9 cellular contexts compared by ENCODE assay signal in genomic region chr20:16729080-16729479, GRCh38. TPM values are rescaled to one million over a fixed set of nuclear protein-coding genes. Genes with fewer than 3 reads are reported as not detected.
A peak's percentile ranks its signal among the peaks of the same experiment; 100 is the strongest.
DNase-seq lines count a peak whose midpoint lies in the region; ATAC-seq, FAIRE-seq and TF ChIP-seq lines count a peak whose summit lies in the region.
"Had no signal": no experiment of that assay in that cellular context is flagged by ENCODE, and none has a peak within 500 bp of the region (broad histone marks: within the 10 kb centered on the region; RNA-seq: fewer than 3 reads in every experiment).

No MANE protein-coding gene starts in this region.

- H3K36me3 ChIP-seq in HUES64 (ENCODE audit: insufficient read depth, low read length) (peaks cover 27% of the 10 kb centered on the region), breast epithelium (no peaks in the 10 kb centered on the region)
- H3K36me3 ChIP-seq in naive thymus-derived CD4-positive, alpha-beta T cell (ENCODE audit: control insufficient read depth in 2 of 3, insufficient read depth in 3 of 3, low read length in 3 of 3): peaks cover 0 to 19% (median 6%) of the 10 kb centered on the region in 3 experiments

- H3K9me3 Mint-ChIP-seq in naive thymus-derived CD4-positive, alpha-beta T cell: peaks cover 0 to 10% (median 1%) of the 10 kb centered on the region in 11 donors

- peak overlapping the region; percentile 95 for H3K4me3 ChIP-seq in A549
- H3K4me3 ChIP-seq in HUES64 (ENCODE audit: low read length): peak overlapping the region; percentile 91
- peak overlapping the region; percentile 84 to 100 (median 90) for H3K4me3 ChIP-seq in breast epithelium
- H3K4me3 ChIP-seq in naive thymus-derived CD4-positive, alpha-beta T cell (ENCODE audit: low read length): peak overlapping the region; percentile 93

- H3K27ac Mint-ChIP-seq in naive thymus-derived CD4-positive, alpha-beta T cell: peak overlapping the region; percentile 98 to 100 (median 100)

- H3K27ac ChIP-seq in A549 (peak overlapping the region; percentile 86 to 89), HUES64 (ENCODE audit: low read depth, low read length) (peak overlapping the region; percentile 77; the same call in 1 of the 2 replicates), breast epithelium (peak overlapping the region; percentile 89 to 92)
- peak overlapping the region; percentile 94 for H3K27ac ChIP-seq in naive thymus-derived CD4-positive, alpha-beta T cell (ENCODE audit: low read depth, low read length)

- peaks cover 24% of the 10 kb centered on the region for H3K27me3 ChIP-seq in HUES64 (ENCODE audit: insufficient read depth, low read length)
- H3K27me3 ChIP-seq in breast epithelium: no peaks in the 10 kb centered on the region
- no peaks in the 10 kb centered on the region for H3K27me3 ChIP-seq in naive thymus-derived CD4-positive, alpha-beta T cell (ENCODE audit: control insufficient read depth in 2 of 2, insufficient read depth in 2 of 2, low read length in 2 of 2)

- CTCF ChIA-PET in A549 (lab: Yijun Ruan, JAX): interaction anchor here (0.7 to 1.2 kb wide), 3 partner anchors 11 to 32 kb away, joined by 3 to 5 read pairs (median 4); no protein-coding TSS in a partner anchor
- CTCF ChIA-PET in naive thymus-derived CD4-positive, alpha-beta T cell (lab: Charles Lee): interaction anchor here (0.6 kb wide), 1 partner anchor 1587 kb away, joined by 3 read pairs; no protein-coding TSS in a partner anchor

- peaks cover 32 to 53% (median 49%) of the 10 kb centered on the region in 7 donors for H3K4me1 Mint-ChIP-seq in naive thymus-derived CD4-positive, alpha-beta T cell

- TF ChIP-seq POLR2A in A549 (IDR thresholded peaks at IDR 0.05; ENCODE audit: low read length): no peak
- no peak for TF ChIP-seq POLR2A in breast epithelium (IDR thresholded peaks at IDR 0.05)

- peaks cover 5 to 34% (median 18%) of the 10 kb centered on the region in 5 donors for H3K36me3 Mint-ChIP-seq in naive thymus-derived CD4-positive, alpha-beta T cell

- H3K4me2 ChIP-seq in A549: peak overlapping the region; percentile 95

- WGBS in A549 (ENCODE audit: missing lambda C conversion rate): 88% methylated on average over 1 of the region's 1 CpG
- 87% methylated on average over 1 of the region's 1 CpG for WGBS in HUES64

- no peak overlapping the region; the same call in 1 of the 2 replicates for H3K9ac ChIP-seq in HUES64 (ENCODE audit: low read depth, low read length)

- ATAC-seq in A549 (no peak), GM21528 (IDR thresholded peaks at IDR 0.05; ENCODE audit: low FRiP score, unreplicated experiment) (no peak), GM19351 (IDR thresholded peaks at IDR 0.05; ENCODE audit: unreplicated experiment) (no peak)
- ATAC-seq in naive thymus-derived CD4-positive, alpha-beta T cell: no peak

- POLR2A ChIA-PET in A549 (lab: Yijun Ruan, JAX): interaction anchor here (1.3 kb wide), 1 partner anchor 176 kb away, joined by 3 read pairs; no protein-coding TSS in a partner anchor
- POLR2A ChIA-PET in naive thymus-derived CD4-positive, alpha-beta T cell (lab: Charles Lee): interaction anchor here (0.9 to 3.6 kb wide), 5 partner anchors 18 to 1778 kb away, joined by 3 to 19 read pairs (median 4); partner anchors contain the start of genes KIF16B, SEC23B and ZNF133

- H3K4me1 ChIP-seq in A549 (peaks cover 7% of the 10 kb centered on the region), HUES64 (ENCODE audit: insufficient read depth, low read length) (peaks cover 7% of the 10 kb centered on the region; the same call in 1 of the 2 replicates), breast epithelium (no peaks in the 10 kb centered on the region)
- H3K4me1 ChIP-seq in naive thymus-derived CD4-positive, alpha-beta T cell (ENCODE audit: control insufficient read depth in 2 of 2, insufficient read depth in 2 of 2, low read length in 2 of 2): peaks cover 30 to 34% of the 10 kb centered on the region in 2 donors

- intact Hi-C loops in breast epithelium (cut with DNase I; ENCODE audit: low total_unique reads): no loop called here
- intact Hi-C loops in naive thymus-derived CD4-positive, alpha-beta T cell (cut with micrococcal nuclease): loop anchor here (1.0 to 2.0 kb wide), 3 partner anchors 20 to 1838 kb away; partner anchors contain the start of genes RRBP1 (in 1 of the 2) and SMIM26 (in 1 of the 2)

- TF ChIP-seq CTCF in A549 (IDR thresholded peaks at IDR 0.05): no peak
- no peak for TF ChIP-seq CTCF in breast epithelium (IDR thresholded peaks at IDR 0.05)

- peak overlapping the region; percentile 87 to 100 (median 99) for H3K4me3 Mint-ChIP-seq in naive thymus-derived CD4-positive, alpha-beta T cell

- TF ChIP-seq EP300 in A549 (IDR thresholded peaks at IDR 0.05): no peak

- FAIRE-seq in A549 (lab: Jason Lieb, UNC): no peak

- H3K9me3 ChIP-seq in A549: peaks cover 23% of the 10 kb centered on the region
- peaks cover 5% of the 10 kb centered on the region; the same call in 1 of the 2 replicates for H3K9me3 ChIP-seq in HUES64 (ENCODE audit: insufficient read depth, low read depth, low read length)
- no peaks in the 10 kb centered on the region for H3K9me3 ChIP-seq in breast epithelium
- H3K9me3 ChIP-seq in naive thymus-derived CD4-positive, alpha-beta T cell (ENCODE audit: control insufficient read depth in 2 of 3, low read length in 3 of 3): no peaks in the 10 kb centered on the region

- TF ChIP-seq RAD21 in A549 (conservative IDR thresholded peaks at IDR 0.05 in 1 of 2, IDR thresholded peaks at IDR 0.05 in 1 of 2): no peak

- no peak for DNase-seq in A549 (ENCODE audit: low read depth in 1 of 2, low spot score in 1 of 2)
- no peak for DNase-seq in breast epithelium (ENCODE audit: low spot score in 2 of 2)
- no peak for DNase-seq in naive thymus-derived CD4-positive, alpha-beta T cell
- DNase-seq in GM03348 (ENCODE audit: low spot score): no peak
- no peak for DNase-seq in DMS79 (lab: John Stamatoyannopoulos, UW)

- H3K27me3 Mint-ChIP-seq in naive thymus-derived CD4-positive, alpha-beta T cell: peaks cover 10 to 32% (median 17%) of the 10 kb centered on the region in 5 donors

TF ChIP-seq in A549, 52 proteins besides CTCF, POLR2A, EP300 and RAD21:
- TF ChIP-seq PHF8 (IDR thresholded peaks at IDR 0.05; ENCODE audit: borderline replicate concordance, low read depth) (no peak), REST (IDR thresholded peaks at IDR 0.05) (no peak), ZNF302 (CRISPR knock-in tag; IDR thresholded peaks at IDR 0.05) (peak; percentile 40; the same call in 1 of the 2 replicates), RARB (CRISPR knock-in tag; IDR thresholded peaks at IDR 0.05) (no peak)
TF ChIP-seq in A549: peak in this region for 1.

RNA-seq across cellular contexts. Expression of gene SNRPB2, which starts 0.7 kb away (rescaled TPM):
- polyA plus RNA-seq in A549 (2011; rRNA removed) (128 and 216 TPM in 2 replicates), A549 (2017; fragmentation: RNase III; extraction: RNeasy Plus Mini Kit Qiagen cat#74134 plus additional on column Dnase treatment) (166 to 185 TPM (median 178 TPM) in 3 replicates)
- 48.8 and 70.9 TPM in 2 replicates for polyA plus RNA-seq in A549 (2012; cell fraction: cytosol; rRNA removed)
- 22.0 and 33.0 TPM in 2 replicates for polyA plus RNA-seq in A549 (2012; cell fraction: nucleus; rRNA removed)
- 20.8 and 26.4 TPM in 2 replicates for polyA minus RNA-seq in A549 (2011; rRNA and poly(A)+ RNA removed)
- 89.1 TPM for polyA plus RNA-seq in HUES64 (2013, experiment 1 of 2)
- 87.7 TPM for polyA plus RNA-seq in HUES64 (2013, experiment 2 of 2)
- 10 to 100 TPM; 26.6 to 34.8 (median 26.9) TPM for total RNA-seq in breast epithelium
- total RNA-seq in naive thymus-derived CD4-positive, alpha-beta T cell: 10 to 100 TPM; 30.8 to 97.0 (median 40.0) TPM
- 10 to 100 TPM; 25.2 to 74.0 TPM for polyA plus RNA-seq in naive thymus-derived CD4-positive, alpha-beta T cell

RNA-seq across cellular contexts. Expression of gene OTOR, which starts 19.1 kb away (rescaled TPM):
- polyA plus RNA-seq in A549 (2011; rRNA removed) (not detected in 2 replicates), A549 (2017; fragmentation: RNase III; extraction: RNeasy Plus Mini Kit Qiagen cat#74134 plus additional on column Dnase treatment) (not detected in 3 replicates)
- polyA plus RNA-seq in A549 (2012; cell fraction: cytosol; rRNA removed): not detected in 2 replicates
- polyA plus RNA-seq in A549 (2012; cell fraction: nucleus; rRNA removed): not detected in 2 replicates
- not detected in 2 replicates for polyA minus RNA-seq in A549 (2011; rRNA and poly(A)+ RNA removed)
- polyA plus RNA-seq in HUES64 (2013, experiment 1 of 2): not detected
- not detected for polyA plus RNA-seq in HUES64 (2013, experiment 2 of 2)
- total RNA-seq in breast epithelium: not detected
- not detected for total RNA-seq in naive thymus-derived CD4-positive, alpha-beta T cell
- polyA plus RNA-seq in naive thymus-derived CD4-positive, alpha-beta T cell: not detected
- total RNA-seq: cardiac muscle cell had no signal
- polyA plus RNA-seq: cardiac muscle cell had no signal
